ENCODE assay signal across 8 cellular contexts in genomic region chr1:31984419-31985347, GRCh38. TPM values are rescaled to one million over a fixed set of nuclear protein-coding genes. Genes with fewer than 3 reads are reported as not detected.
A peak's percentile ranks its signal among the peaks of the same experiment; 100 is the strongest.
DNase-seq lines count a peak whose midpoint lies in the region; ATAC-seq, FAIRE-seq and TF ChIP-seq lines count a peak whose summit lies in the region.

No MANE protein-coding gene starts in this region.

- H3K36me3 ChIP-seq in BLaER1: no peaks in the 10 kb centered on the region
- no peaks in the 10 kb centered on the region for H3K36me3 ChIP-seq in Panc1 (ENCODE audit: control insufficient read depth, insufficient read depth, low read length)
- no peaks in the 10 kb centered on the region for H3K36me3 ChIP-seq in naive thymus-derived CD4-positive, alpha-beta T cell (ENCODE audit: control insufficient read depth in 2 of 3, insufficient read depth in 3 of 3, low read length in 3 of 3)
- no peaks in the 10 kb centered on the region for H3K36me3 ChIP-seq in vagina

- H3K4me2 ChIP-seq in BLaER1: peak overlapping the region; percentile 93

- H3K9me3 ChIP-seq in BLaER1 (no peaks in the 10 kb centered on the region), Panc1 (ENCODE audit: control insufficient read depth, insufficient read depth, low read depth, low read length) (no peaks in the 10 kb centered on the region), vagina (no peaks in the 10 kb centered on the region)
- no peaks in the 10 kb centered on the region for H3K9me3 ChIP-seq in naive thymus-derived CD4-positive, alpha-beta T cell (ENCODE audit: control insufficient read depth in 2 of 3, low read length in 3 of 3)

- H3K9ac ChIP-seq in BLaER1: peak overlapping the region; percentile 85

- H3K27me3 ChIP-seq in BLaER1 (no peaks in the 10 kb centered on the region), Panc1 (ENCODE audit: control insufficient read depth, insufficient read depth, low read length) (no peaks in the 10 kb centered on the region), vagina (no peaks in the 10 kb centered on the region)
- no peaks in the 10 kb centered on the region for H3K27me3 ChIP-seq in naive thymus-derived CD4-positive, alpha-beta T cell (ENCODE audit: control insufficient read depth in 2 of 2, insufficient read depth in 2 of 2, low read length in 2 of 2)

- H3K4me1 Mint-ChIP-seq in naive thymus-derived CD4-positive, alpha-beta T cell: peaks cover 34 to 73% (median 60%) of the 10 kb centered on the region in 7 donors

- TF ChIP-seq CTCF in Panc1 (IDR thresholded peaks at IDR 0.05) (no peak), vagina (IDR thresholded peaks at IDR 0.05) (no peak)

- H3K4me3 Mint-ChIP-seq in naive thymus-derived CD4-positive, alpha-beta T cell: peak overlapping the region; percentile 7 to 80 (median 66)

- H3K27me3 Mint-ChIP-seq in naive thymus-derived CD4-positive, alpha-beta T cell: no peaks in the 10 kb centered on the region

- DNase-seq in Panc1 (ENCODE audit: low read depth, low spot score) (no peak), astrocyte of the hippocampus (ENCODE audit: low read depth, low spot score) (peak; percentile 36), islet precursor cell (no peak), HTR-8/SVneo (ENCODE audit: insufficient read length, low spot score) (no peak), vagina (ENCODE audit: extremely low spot score in 2 of 2) (no peak)
- peak in 5 of 9 donors; percentile 14 to 41 (median 22) for DNase-seq in naive thymus-derived CD4-positive, alpha-beta T cell

- BruUV-seq in Panc1 (replicated peaks; lab: Mats Ljungman, UMichigan): no TSS peak

- POLR2A ChIA-PET in Panc1 (lab: Charles Lee): interaction anchor here (0.5 to 1.2 kb wide), 3 partner anchors 14 to 197 kb away, joined by 3 to 18 read pairs (median 11); partner anchors contain the start of gene KHDRBS1
- POLR2A ChIA-PET in naive thymus-derived CD4-positive, alpha-beta T cell (lab: Charles Lee): interaction anchor here (0.8 to 2.5 kb wide), 14 partner anchors 9 to 282 kb away, joined by 3 to 9 read pairs (median 5); partner anchors contain the start of gene KHDRBS1

- peak overlapping the region; percentile 57 to 95 (median 91) for H3K27ac Mint-ChIP-seq in naive thymus-derived CD4-positive, alpha-beta T cell

- ATAC-seq in Panc1 (0 out of 2 replicates have a peak, but pooled peaks have one; percentile 48), HG03521 (IDR thresholded peaks at IDR 0.05; ENCODE audit: unreplicated experiment) (no peak)
- ATAC-seq in naive thymus-derived CD4-positive, alpha-beta T cell: peak; percentile 58

- peaks cover 0 to 9% (median 0%) of the 10 kb centered on the region in 5 donors for H3K36me3 Mint-ChIP-seq in naive thymus-derived CD4-positive, alpha-beta T cell

- intact Hi-C loops in Panc1 (cut with micrococcal nuclease; ENCODE audit: unreplicated experiment): no loop called here
- intact Hi-C loops in naive thymus-derived CD4-positive, alpha-beta T cell (cut with micrococcal nuclease): loop anchor here (2.0 kb wide), 4 partner anchors 14 to 28 kb away; partner anchors contain the start of gene KHDRBS1 (in 1 of the 2)
- intact Hi-C loops in vagina (cut with DNase I): no loop called here

- FAIRE-seq in HTR-8/SVneo (lab: Jason Lieb, UNC): no peak

- TF ChIP-seq POLR2A in vagina (IDR thresholded peaks at IDR 0.05): no peak

- H4K20me1 ChIP-seq in BLaER1: no peaks in the 10 kb centered on the region

- in situ Hi-C loops in Panc1 (cut with HindIII; ENCODE audit: low pct_unique_long_range_greater_than_20kb, low sequenced_read_pairs): no loop called here

- H3K4me1 ChIP-seq in BLaER1: peaks cover 99% of the 10 kb centered on the region
- peaks cover 3% of the 10 kb centered on the region; the same call in 1 of the 2 replicates for H3K4me1 ChIP-seq in Panc1 (ENCODE audit: control insufficient read depth, insufficient read depth, low read length)
- H3K4me1 ChIP-seq in naive thymus-derived CD4-positive, alpha-beta T cell (ENCODE audit: control insufficient read depth in 2 of 2, insufficient read depth in 2 of 2, low read length in 2 of 2): peaks cover 46 to 59% of the 10 kb centered on the region in 2 donors
- H3K4me1 ChIP-seq in vagina: peaks cover 8% of the 10 kb centered on the region

- H3K27ac ChIP-seq in BLaER1 (peak overlapping the region; percentile 91), Panc1 (ENCODE audit: low read length) (no peak overlapping the region), vagina (no peak overlapping the region)
- peak overlapping the region; percentile 66 for H3K27ac ChIP-seq in naive thymus-derived CD4-positive, alpha-beta T cell (ENCODE audit: low read depth, low read length)

- H3K9me3 Mint-ChIP-seq in naive thymus-derived CD4-positive, alpha-beta T cell: no peaks in the 10 kb centered on the region

- H3K4me3 ChIP-seq in BLaER1 (peak overlapping the region; percentile 57; the same call in 1 of the 2 replicates), Panc1 (ENCODE audit: low read depth in 2 of 2, low read length in 2 of 2) (no peak overlapping the region), vagina (no peak overlapping the region)
- H3K4me3 ChIP-seq in naive thymus-derived CD4-positive, alpha-beta T cell (ENCODE audit: low read length): no peak overlapping the region

- CTCF ChIA-PET in Panc1 (lab: Charles Lee): no interaction called here
- CTCF ChIA-PET in naive thymus-derived CD4-positive, alpha-beta T cell (lab: Charles Lee): interaction anchor here (0.6 to 1.4 kb wide), 8 partner anchors 16 to 196 kb away, joined by 3 to 8 read pairs (median 3); partner anchors contain the start of gene PTP4A2

RNA-seq across cellular contexts. Expression of gene KHDRBS1, which starts 29.0 kb away (rescaled TPM):
- total RNA-seq in Panc1 (2021; ENCODE audit: unreplicated experiment) (163 TPM), vagina (104 TPM)
- 127 TPM for polyA plus RNA-seq in Panc1 (2012; ENCODE audit: insufficient read length)
- 100 to 1,000 TPM in 3 of 5 experiments, 10 to 100 TPM in 2; 89.2 to 162 (median 125) TPM for total RNA-seq in naive thymus-derived CD4-positive, alpha-beta T cell
- 100 to 1,000 TPM; 108 to 116 TPM for polyA plus RNA-seq in naive thymus-derived CD4-positive, alpha-beta T cell

RNA-seq across cellular contexts. Expression of gene PTP4A2, which starts 46.5 kb away (rescaled TPM):
- total RNA-seq in Panc1 (2021; ENCODE audit: unreplicated experiment) (559 TPM), vagina (112 TPM)
- 217 TPM for polyA plus RNA-seq in Panc1 (2012; ENCODE audit: insufficient read length)
- total RNA-seq in naive thymus-derived CD4-positive, alpha-beta T cell: 100 to 1,000 TPM; 196 to 449 (median 271) TPM
- 100 to 1,000 TPM; 276 to 398 TPM for polyA plus RNA-seq in naive thymus-derived CD4-positive, alpha-beta T cell

Comparison
In these comparisons a context has a peak if more than half of its experiments do, and no peak if none do; other contexts are left out.
1. H3K27ac ChIP-seq: peak in BLaER1 (single experiment) and naive thymus-derived CD4-positive, alpha-beta T cell (single experiment); none in Panc1 (single experiment) and vagina (single experiment).
2. DNase-seq: peak in astrocyte of the hippocampus (single experiment) and naive thymus-derived CD4-positive, alpha-beta T cell (5 of 9); none in Panc1 (single experiment), islet precursor cell (single experiment), HTR-8/SVneo (single experiment) and vagina (0 of 2).
3. intact Hi-C loops: an anchor here in naive thymus-derived CD4-positive, alpha-beta T cell (2.0 kb wide); none called in Panc1 and vagina.